ENCODE assay signal across 1 cellular context in the genomic region with DNA sequence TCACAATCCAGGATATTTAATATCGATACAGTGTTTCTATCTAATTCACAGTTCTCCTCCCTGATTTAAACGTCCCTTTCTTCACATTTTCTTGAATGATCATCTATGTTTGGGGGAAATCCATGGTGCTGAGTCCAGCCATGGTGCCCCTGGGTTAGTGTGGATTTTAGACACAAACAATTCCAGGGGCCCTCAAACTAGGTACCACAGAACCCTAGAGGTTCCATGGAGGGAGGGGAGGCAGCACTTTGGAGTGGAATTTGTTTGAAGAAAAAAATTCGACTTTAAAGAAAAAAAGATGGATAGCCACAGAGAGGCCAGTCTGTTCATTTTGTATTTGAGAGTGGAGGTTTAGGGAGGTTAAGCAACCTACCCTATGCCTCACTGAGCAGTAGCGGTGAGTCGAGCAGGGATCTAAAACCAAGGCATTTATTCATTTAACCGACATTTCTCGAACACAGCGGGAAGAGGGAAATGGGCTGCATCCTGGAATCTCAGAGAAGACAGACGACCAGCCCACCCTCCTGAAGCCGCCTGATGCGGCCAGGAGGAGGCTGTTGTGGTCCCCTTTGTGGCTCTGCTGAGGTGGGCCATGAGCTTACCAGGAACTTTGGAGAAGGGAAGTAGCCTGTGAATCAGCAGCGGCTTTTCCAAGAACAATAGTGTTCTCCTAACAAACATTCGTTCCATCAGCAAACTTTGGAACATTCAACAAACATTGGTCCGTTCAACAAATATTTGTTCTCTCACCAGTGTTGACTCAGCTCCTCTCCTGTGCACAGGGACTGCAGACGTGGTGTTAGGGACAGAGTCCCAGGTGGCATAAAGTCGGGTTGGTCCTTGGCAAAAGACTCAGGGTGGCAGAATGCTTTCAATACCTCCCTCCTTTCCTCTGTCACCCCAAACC.
TF ChIP-seq lines count a peak whose summit lies in the region.

No MANE protein-coding gene starts in this region.

TF ChIP-seq in HepG2, 621 proteins besides CTCF, POLR2A, EP300 and RAD21 (continued from another document and continues in another):
- TF ChIP-seq CAMTA2 (CRISPR knock-in tag; IDR thresholded peaks at IDR 0.05; ENCODE audit: borderline replicate concordance): no peak
- TF ChIP-seq TFDP1 (CRISPR knock-in tag; IDR thresholded peaks at IDR 0.05; ENCODE audit: borderline replicate concordance): no peak; the same call in 1 of the 2 replicates
- no peak for TF ChIP-seq ZXDC (CRISPR knock-in tag; IDR thresholded peaks at IDR 0.05)
- TF ChIP-seq, protein P1, sequence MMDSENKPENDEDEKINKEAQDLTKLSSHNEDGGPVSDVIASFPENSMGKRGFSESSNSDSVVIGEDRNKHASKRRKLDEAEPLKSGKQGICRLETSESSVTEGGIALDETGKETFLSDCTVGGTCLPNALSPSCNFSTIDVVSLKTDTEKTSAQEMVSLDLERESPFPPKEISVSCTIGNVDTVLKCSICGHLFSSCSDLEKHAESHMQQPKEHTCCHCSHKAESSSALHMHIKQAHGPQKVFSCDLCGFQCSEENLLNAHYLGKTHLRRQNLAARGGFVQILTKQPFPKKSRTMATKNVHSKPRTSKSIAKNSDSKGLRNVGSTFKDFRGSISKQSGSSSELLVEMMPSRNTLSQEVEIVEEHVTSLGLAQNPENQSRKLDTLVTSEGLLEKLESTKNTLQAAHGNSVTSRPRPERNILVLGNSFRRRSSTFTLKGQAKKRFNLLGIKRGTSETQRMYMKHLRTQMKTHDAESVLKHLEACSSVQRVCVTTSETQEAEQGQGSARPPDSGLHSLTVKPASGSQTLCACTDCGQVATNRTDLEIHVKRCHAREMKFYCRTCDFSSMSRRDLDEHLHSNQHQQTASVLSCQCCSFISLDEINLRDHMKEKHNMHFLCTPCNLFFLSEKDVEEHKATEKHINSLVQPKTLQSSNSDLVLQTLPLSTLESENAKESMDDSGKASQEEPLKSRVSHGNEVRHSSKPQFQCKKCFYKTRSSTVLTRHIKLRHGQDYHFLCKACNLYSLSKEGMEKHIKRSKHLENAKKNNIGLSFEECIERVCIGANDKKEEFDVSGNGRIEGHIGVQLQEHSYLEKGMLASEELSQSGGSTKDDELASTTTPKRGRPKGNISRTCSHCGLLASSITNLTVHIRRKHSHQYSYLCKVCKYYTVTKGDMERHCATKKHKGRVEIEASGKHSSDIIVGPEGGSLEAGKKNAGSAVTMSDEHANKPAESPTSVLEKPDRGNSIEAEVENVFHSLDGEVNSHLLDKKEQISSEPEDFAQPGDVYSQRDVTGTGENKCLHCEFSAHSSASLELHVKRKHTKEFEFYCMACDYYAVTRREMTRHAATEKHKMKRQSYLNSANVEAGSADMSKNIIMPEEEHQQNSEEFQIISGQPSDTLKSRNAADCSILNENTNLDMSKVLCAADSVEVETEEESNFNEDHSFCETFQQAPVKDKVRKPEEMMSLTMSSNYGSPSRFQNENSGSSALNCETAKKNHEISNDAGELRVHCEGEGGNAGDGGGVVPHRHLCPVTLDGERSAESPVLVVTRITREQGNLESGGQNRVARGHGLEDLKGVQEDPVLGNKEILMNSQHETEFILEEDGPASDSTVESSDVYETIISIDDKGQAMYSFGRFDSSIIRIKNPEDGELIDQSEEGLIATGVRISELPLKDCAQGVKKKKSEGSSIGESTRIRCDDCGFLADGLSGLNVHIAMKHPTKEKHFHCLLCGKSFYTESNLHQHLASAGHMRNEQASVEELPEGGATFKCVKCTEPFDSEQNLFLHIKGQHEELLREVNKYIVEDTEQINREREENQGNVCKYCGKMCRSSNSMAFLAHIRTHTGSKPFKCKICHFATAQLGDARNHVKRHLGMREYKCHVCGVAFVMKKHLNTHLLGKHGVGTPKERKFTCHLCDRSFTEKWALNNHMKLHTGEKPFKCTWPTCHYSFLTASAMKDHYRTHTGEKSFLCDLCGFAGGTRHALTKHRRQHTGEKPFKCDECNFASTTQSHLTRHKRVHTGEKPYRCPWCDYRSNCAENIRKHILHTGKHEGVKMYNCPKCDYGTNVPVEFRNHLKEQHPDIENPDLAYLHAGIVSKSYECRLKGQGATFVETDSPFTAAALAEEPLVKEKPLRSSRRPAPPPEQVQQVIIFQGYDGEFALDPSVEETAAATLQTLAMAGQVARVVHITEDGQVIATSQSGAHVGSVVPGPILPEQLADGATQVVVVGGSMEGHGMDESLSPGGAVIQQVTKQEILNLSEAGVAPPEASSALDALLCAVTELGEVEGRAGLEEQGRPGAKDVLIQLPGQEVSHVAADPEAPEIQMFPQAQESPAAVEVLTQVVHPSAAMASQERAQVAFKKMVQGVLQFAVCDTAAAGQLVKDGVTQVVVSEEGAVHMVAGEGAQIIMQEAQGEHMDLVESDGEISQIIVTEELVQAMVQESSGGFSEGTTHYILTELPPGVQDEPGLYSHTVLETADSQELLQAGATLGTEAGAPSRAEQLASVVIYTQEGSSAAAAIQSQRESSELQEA (CRISPR knock-in tag; IDR thresholded peaks at IDR 0.05; ENCODE audit: not compliant biosample characterization): no peak
- peak; percentile 70 for TF ChIP-seq HOXA3 (CRISPR knock-in tag; IDR thresholded peaks at IDR 0.05)
- no peak for TF ChIP-seq ZMAT3 (CRISPR knock-in tag; conservative IDR thresholded peaks at IDR 0.05)
- TF ChIP-seq ZNF761 (CRISPR knock-in tag; conservative IDR thresholded peaks at IDR 0.05): no peak
- peak; percentile 98 for TF ChIP-seq TBX3 (IDR thresholded peaks at IDR 0.05; ENCODE audit: borderline replicate concordance)
- no peak for TF ChIP-seq ZBTB14 (CRISPR knock-in tag; IDR thresholded peaks at IDR 0.05)
- TF ChIP-seq ZBTB38 (CRISPR knock-in tag; IDR thresholded peaks at IDR 0.05): no peak
- peak; percentile 56; the same call in 1 of the 2 replicates for TF ChIP-seq ATF3 (CRISPR knock-in tag; IDR thresholded peaks at IDR 0.05)
- 0 out of 2 replicates have a peak, but pooled peaks have one; percentile 44 for TF ChIP-seq ZNF703 (CRISPR knock-in tag; IDR thresholded peaks at IDR 0.05; ENCODE audit: borderline replicate concordance)
- peak; percentile 91 for TF ChIP-seq IRF2 (CRISPR knock-in tag; IDR thresholded peaks at IDR 0.05)
- no peak for TF ChIP-seq IRF9 (CRISPR knock-in tag; IDR thresholded peaks at IDR 0.05; ENCODE audit: borderline replicate concordance)
- TF ChIP-seq ARNT (IDR thresholded peaks at IDR 0.05): no peak
- TF ChIP-seq REPIN1 (CRISPR knock-in tag; IDR thresholded peaks at IDR 0.05; ENCODE audit: borderline replicate concordance, low read depth): peak; percentile 69; the same call in 1 of the 2 replicates
- no peak for TF ChIP-seq ZBTB3 (CRISPR knock-in tag; IDR thresholded peaks at IDR 0.05; ENCODE audit: borderline replicate concordance, low read depth)
- TF ChIP-seq HNRNPK (IDR thresholded peaks at IDR 0.05; ENCODE audit: low read depth, low read length, poor library complexity, severe bottlenecking): no peak
- peak; percentile 99 for TF ChIP-seq SOX5 (CRISPR knock-in tag; IDR thresholded peaks at IDR 0.05; ENCODE audit: borderline replicate concordance)
- TF ChIP-seq HDAC2 (CRISPR knock-in tag; IDR thresholded peaks at IDR 0.05): peak; percentile 94
- TF ChIP-seq, protein P2, sequence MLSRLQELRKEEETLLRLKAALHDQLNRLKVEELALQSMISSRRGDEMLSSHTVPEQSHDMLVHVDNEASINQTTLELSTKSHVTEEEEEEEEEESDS (CRISPR knock-in tag; IDR thresholded peaks at IDR 0.05; ENCODE audit: borderline replicate concordance): 0 out of 2 replicates have a peak, but pooled peaks have one; percentile 39
- TF ChIP-seq ZNF773 (CRISPR knock-in tag; IDR thresholded peaks at IDR 0.05; ENCODE audit: borderline replicate concordance): no peak
- TF ChIP-seq THRA (CRISPR knock-in tag; IDR thresholded peaks at IDR 0.05; ENCODE audit: borderline replicate concordance): peak; percentile 90
- TF ChIP-seq ZHX1 (CRISPR knock-in tag; IDR thresholded peaks at IDR 0.05; ENCODE audit: low read depth): no peak
